ENCODE assay signal across 17 cellular contexts in genomic region chr2:203446780-203447179, GRCh38.
DNase-seq lines count a peak whose midpoint lies in the region; ATAC-seq, FAIRE-seq and TF ChIP-seq lines count a peak whose summit lies in the region.
"Had no signal": no experiment of that assay in that cellular context is flagged by ENCODE, and none has a peak within 500 bp of the region (broad histone marks: within the 10 kb centered on the region; RNA-seq: fewer than 3 reads in every experiment).

No MANE protein-coding gene starts in this region.

- peaks cover 11% of the 10 kb centered on the region for H3K4me1 Mint-ChIP-seq in activated CD4-positive, alpha-beta T cell treated with anti-CD3 and anti-CD28 coated beads, Interleukin-2, amount 10 ng/mL, durations not matched to agents 7 days and 5 days
- H3K4me1 Mint-ChIP-seq: B cell, GM23338 had no signal

- peaks cover 16% of the 10 kb centered on the region; the same call in 1 of the 2 replicates for H3K4me1 ChIP-seq in HepG2 (ENCODE audit: insufficient read depth, low read length)
- peaks cover 0 to 30% (median 7%) of the 10 kb centered on the region in 4 donors for H3K4me1 ChIP-seq in right lobe of liver
- peaks cover 70% of the 10 kb centered on the region for H3K4me1 ChIP-seq in KMS-11 (ENCODE audit: low read depth, poor library complexity, severe bottlenecking)
- H3K4me1 ChIP-seq in K562 (replicated peaks in 1 of 2; ENCODE audit: control insufficient read depth in 2 of 2, insufficient read depth in 2 of 2, low read length in 2 of 2) = peaks cover 0 to 9% of the 10 kb centered on the region in 2 experiments; a peak in 3 of 5 replicates

- no peaks in the 10 kb centered on the region for H3K79me2 ChIP-seq in HepG2 (ENCODE audit: insufficient read depth, low read length)
- H3K79me2 ChIP-seq in KMS-11 (ENCODE audit: insufficient read depth, low read depth) = no peaks in the 10 kb centered on the region
- H3K79me2 ChIP-seq in K562 (ENCODE audit: control insufficient read depth, insufficient read depth, low read length) = no peaks in the 10 kb centered on the region

- no peaks in the 10 kb centered on the region for H3K9me1 ChIP-seq in K562 (ENCODE audit: control insufficient read depth, insufficient read depth, low read length)

- in situ Hi-C loops in HepG2 (cut with HindIII; ENCODE audit: extremely low pct_ligation_motif_present, low pct_unique_long_range_greater_than_20kb) = no loop called here
- in situ Hi-C loops in K562 (cut with MboI) = no loop called here

- intact Hi-C loops in HepG2 (cut with micrococcal nuclease; ENCODE audit: unreplicated experiment) = no loop called here
- intact Hi-C loops in right lobe of liver (cut with DNase I) = no loop called here
- intact Hi-C loops in K562 (cut with micrococcal nuclease) = no loop called here

- TF ChIP-seq CTCF in HepG2 (CRISPR knock-in tag; IDR thresholded peaks at IDR 0.05) (no peak), right lobe of liver (IDR thresholded peaks at IDR 0.05) (no peak), KMS-11 (conservative IDR thresholded peaks at IDR 0.05; ENCODE audit: low read depth, low read length) (no peak), K562 (IDR thresholded peaks at IDR 0.05 in 2 of 3, conservative IDR thresholded peaks at IDR 0.05 in 1 of 3; ENCODE audit: insufficient read depth in 2 of 3, low read depth in 1 of 3, low read length in 3 of 3) (no peak)

- no peak for TF ChIP-seq RAD21 in HepG2 (CRISPR knock-in tag; IDR thresholded peaks at IDR 0.05)
- no peak for TF ChIP-seq RAD21 in K562 (CRISPR knock-in tag; conservative IDR thresholded peaks at IDR 0.05 in 1 of 2, IDR thresholded peaks at IDR 0.05 in 1 of 2)

- H3K9ac ChIP-seq in HepG2 (ENCODE audit: insufficient read depth, low read depth, low read length) (no peak overlapping the region), KMS-11 (no peak overlapping the region), K562 (ENCODE audit: insufficient read depth in 1 of 2, low read depth in 2 of 2, low read length in 2 of 2) (no peak overlapping the region)
- H3K9ac ChIP-seq: BLaER1 treated with 17β-estradiol and CSF1 and Interleukin-3, amounts not matched to agents 10 nM and 100 nM had no signal

- WGBS in HepG2 (ENCODE audit: low lambda C conversion rate) = 98% methylated on average over 3 of the region's 3 CpGs
- WGBS in right lobe of liver (ENCODE audit: insufficient coverage, low coverage, low lambda C conversion rate, missing lambda C conversion rate) = 94% methylated on average over 2 of the region's 3 CpGs
- 67% methylated on average over 1 of the region's 3 CpGs for WGBS in K562 (ENCODE audit: insufficient coverage, low coverage, missing lambda C conversion rate)

- H2AFZ ChIP-seq in HepG2 (ENCODE audit: low read length) (no peak overlapping the region), KMS-11 (ENCODE audit: low read depth) (peak overlapping the region; percentile 23; the same call in 1 of the 2 replicates), K562 (ENCODE audit: low read depth, low read length) (no peak overlapping the region)
- H2AFZ ChIP-seq: GM23338 had no signal

- H3K27me3 Mint-ChIP-seq in activated CD4-positive, alpha-beta T cell treated with anti-CD3 and anti-CD28 coated beads, Interleukin-2, amount 10 ng/mL, durations not matched to agents 7 days and 5 days = no peaks in the 10 kb centered on the region
- H3K27me3 Mint-ChIP-seq: B cell had no signal

- CTCF ChIA-PET in HepG2 (lab: Yijun Ruan, JAX; ENCODE audit: low intra/inter-chr PET ratio, low total read pairs) (no interaction called here), K562 (lab: Yijun Ruan, JAX; ENCODE audit: low intra/inter-chr PET ratio) (no interaction called here)
- CTCF ChIA-PET in activated CD4-positive, alpha-beta T cell treated with anti-CD3 and anti-CD28 coated beads, Interleukin-2, amount 10 ng/mL, durations not matched to agents 7 days and 5 days (lab: Charles Lee) = interaction anchor here (0.5 to 1.2 kb wide), 3 partner anchors 18 to 367 kb away, joined by 3 read pairs; no protein-coding TSS in a partner anchor

- ATAC-seq in HepG2 (no peak), right lobe of liver (no peak), K562 (no peak), GM21529 (IDR thresholded peaks at IDR 0.05; ENCODE audit: unreplicated experiment) (no peak), HG03095 (IDR thresholded peaks at IDR 0.05; ENCODE audit: unreplicated experiment) (no peak)
- ATAC-seq: CD8-positive, alpha-beta T cell; GM23338 had no signal

- DNase-seq in HepG2 (ENCODE audit: low spot score) = no peak
- no peak for DNase-seq in right lobe of liver
- no peak for DNase-seq in K562 (ENCODE audit: extremely low read depth in 1 of 4, low spot score in 3 of 4)
- no peak for DNase-seq in activated CD4-positive, alpha-beta T cell treated with anti-CD3 and anti-CD28 coated beads, Interleukin-2, amount 10 ng/mL, durations not matched to agents 7 days and 5 days
- no peak for DNase-seq in NCI-H1930 (lab: John Stamatoyannopoulos, UW)
- DNase-seq: 8988T; Calu3; CD8-positive, alpha-beta T cell; DMS79 treated with DMSO at 0.1 percent for 48 hours; GF-D8; HCEC 1CT had no signal

- H3K4me3 ChIP-seq in HepG2 (replicated peaks in 1 of 3; ENCODE audit: insufficient read depth in 1 of 3, low read depth in 2 of 3, low read length in 3 of 3) (no peak overlapping the region), right lobe of liver (no peak overlapping the region), KMS-11 (IDR thresholded peaks at IDR 0.05; ENCODE audit: insufficient read depth, low read depth, low read length) (no peak overlapping the region), K562 (no peak overlapping the region)
- H3K4me3 ChIP-seq: BLaER1 treated with 17β-estradiol and CSF1 and Interleukin-3, amounts not matched to agents 10 nM and 100 nM; GM23338 had no signal

- no peaks in the 10 kb centered on the region for H3K27me3 ChIP-seq in HepG2 (ENCODE audit: control insufficient read depth in 1 of 2, insufficient read depth in 2 of 2, low read length in 2 of 2)
- no peaks in the 10 kb centered on the region for H3K27me3 ChIP-seq in right lobe of liver
- no peaks in the 10 kb centered on the region for H3K27me3 ChIP-seq in KMS-11 (ENCODE audit: insufficient read depth, low read depth)
- no peaks in the 10 kb centered on the region for H3K27me3 ChIP-seq in K562 (ENCODE audit: control insufficient read depth in 2 of 2, insufficient read depth in 2 of 2, low read length in 2 of 2)
- H3K27me3 ChIP-seq: BLaER1 treated with 17β-estradiol and CSF1 and Interleukin-3, amounts not matched to agents 10 nM and 100 nM had no signal

- no peaks in the 10 kb centered on the region for H3K9me3 Mint-ChIP-seq in activated CD4-positive, alpha-beta T cell treated with anti-CD3 and anti-CD28 coated beads, Interleukin-2, amount 10 ng/mL, durations not matched to agents 7 days and 5 days
- H3K9me3 Mint-ChIP-seq: CD8-positive, alpha-beta T cell; GM23338 had no signal

- H3K9me3 ChIP-seq in HepG2 (ENCODE audit: low read length) = no peaks in the 10 kb centered on the region
- H3K9me3 ChIP-seq in right lobe of liver = no peaks in the 10 kb centered on the region
- no peaks in the 10 kb centered on the region for H3K9me3 ChIP-seq in K562 (replicated peaks; ENCODE audit: control insufficient read depth, insufficient read depth, low read depth, low read length)
- H3K9me3 ChIP-seq: BLaER1 treated with 17β-estradiol and CSF1 and Interleukin-3, amounts not matched to agents 10 nM and 100 nM had no signal

- POLR2A ChIA-PET in HepG2 (lab: Yijun Ruan, JAX) (no interaction called here), K562 (lab: Yijun Ruan, JAX) (interaction anchor here (0.6 kb wide), 1 partner anchor 57 kb away, joined by 3 read pairs; no protein-coding TSS in a partner anchor)
- POLR2A ChIA-PET in activated CD4-positive, alpha-beta T cell treated with anti-CD3 and anti-CD28 coated beads, Interleukin-2, amount 10 ng/mL, durations not matched to agents 7 days and 5 days (lab: Charles Lee) = no interaction called here

- no peak overlapping the region for H3K4me3 Mint-ChIP-seq in activated CD4-positive, alpha-beta T cell treated with anti-CD3 and anti-CD28 coated beads, Interleukin-2, amount 10 ng/mL, durations not matched to agents 7 days and 5 days
- H3K4me3 Mint-ChIP-seq: B cell; CD8-positive, alpha-beta T cell; GM23338 had no signal

- TF ChIP-seq POLR2A in HepG2 (IDR thresholded peaks at IDR 0.05; ENCODE audit: insufficient read depth in 1 of 2, low read depth in 2 of 2, low read length in 2 of 2) (no peak), right lobe of liver (IDR thresholded peaks at IDR 0.05) (no peak), K562 (conservative IDR thresholded peaks at IDR 0.05) (no peak)

- H4K20me1 ChIP-seq in HepG2 (ENCODE audit: insufficient read depth, low read length) (no peaks in the 10 kb centered on the region), KMS-11 (ENCODE audit: insufficient read depth) (no peaks in the 10 kb centered on the region), K562 (replicated peaks; ENCODE audit: control insufficient read depth, insufficient read depth, low read length) (no peaks in the 10 kb centered on the region)

- no peak overlapping the region for H3K27ac ChIP-seq in HepG2 (ENCODE audit: extremely low read length, insufficient read depth, low read length)
- H3K27ac ChIP-seq in right lobe of liver = no peak overlapping the region
- H3K27ac ChIP-seq in KMS-11 = peak overlapping the region; percentile 70
- H3K27ac ChIP-seq in K562 (ENCODE audit: extremely low read depth, low read depth, low read length) = no peak overlapping the region
- H3K27ac ChIP-seq: BLaER1 treated with 17β-estradiol and CSF1 and Interleukin-3, amounts not matched to agents 10 nM and 100 nM had no signal

- no peak overlapping the region for H3K27ac Mint-ChIP-seq in activated CD4-positive, alpha-beta T cell treated with anti-CD3 and anti-CD28 coated beads, Interleukin-2, amount 10 ng/mL, durations not matched to agents 7 days and 5 days
- H3K27ac Mint-ChIP-seq: B cell; CD8-positive, alpha-beta T cell; GM23338 had no signal

- no peaks in the 10 kb centered on the region for H3K36me3 Mint-ChIP-seq in activated CD4-positive, alpha-beta T cell treated with anti-CD3 and anti-CD28 coated beads, Interleukin-2, amount 10 ng/mL, durations not matched to agents 7 days and 5 days (ENCODE audit: low read depth)
- H3K36me3 Mint-ChIP-seq: CD8-positive, alpha-beta T cell had no signal

- H3K36me3 ChIP-seq in HepG2 (replicated peaks in 1 of 2; ENCODE audit: control insufficient read depth in 1 of 2, insufficient read depth in 2 of 2, low read length in 2 of 2) = peaks cover 10 to 60% of the 10 kb centered on the region in 2 experiments
- H3K36me3 ChIP-seq in right lobe of liver = peaks cover 0 to 99% (median 32%) of the 10 kb centered on the region in 4 donors
- no peaks in the 10 kb centered on the region for H3K36me3 ChIP-seq in KMS-11 (ENCODE audit: insufficient read depth)
- no peaks in the 10 kb centered on the region for H3K36me3 ChIP-seq in K562 (ENCODE audit: control insufficient read depth, insufficient read depth, low read length)

- TF ChIP-seq EP300 in HepG2 (IDR thresholded peaks at IDR 0.05; ENCODE audit: low read depth in 2 of 2, low read length in 2 of 2) (no peak), HepG2 (CRISPR knock-in tag; IDR thresholded peaks at IDR 0.05; ENCODE audit: borderline replicate concordance) (no peak), K562 (IDR thresholded peaks at IDR 0.05; ENCODE audit: low read length) (no peak)

- FAIRE-seq in HepG2 (lab: Jason Lieb, UNC) (no peak), K562 (lab: Jason Lieb, UNC) (no peak)

- H3K4me2 ChIP-seq in HepG2 (ENCODE audit: low read depth, low read length) (no peak overlapping the region), KMS-11 (peak overlapping the region; percentile 55), K562 (ENCODE audit: insufficient read depth, low read length) (no peak overlapping the region)
- H3K4me2 ChIP-seq: GM23338 had no signal

- BruUV-seq in HepG2 (replicated peaks; lab: Mats Ljungman, UMichigan) (no TSS peak), K562 (replicated peaks; lab: Mats Ljungman, UMichigan) (no TSS peak)

Comparison
In these comparisons a context has a peak if more than half of its experiments do, and no peak if none do; other contexts are left out.
1. Of the 241 proteins assayed by ChIP-seq in both HepG2 and K562: peak only in HepG2: none; only in K562: none; in both: ZNF121; in neither: 240.